ENCODE assay signal across 35 cellular contexts in the genomic region with DNA sequence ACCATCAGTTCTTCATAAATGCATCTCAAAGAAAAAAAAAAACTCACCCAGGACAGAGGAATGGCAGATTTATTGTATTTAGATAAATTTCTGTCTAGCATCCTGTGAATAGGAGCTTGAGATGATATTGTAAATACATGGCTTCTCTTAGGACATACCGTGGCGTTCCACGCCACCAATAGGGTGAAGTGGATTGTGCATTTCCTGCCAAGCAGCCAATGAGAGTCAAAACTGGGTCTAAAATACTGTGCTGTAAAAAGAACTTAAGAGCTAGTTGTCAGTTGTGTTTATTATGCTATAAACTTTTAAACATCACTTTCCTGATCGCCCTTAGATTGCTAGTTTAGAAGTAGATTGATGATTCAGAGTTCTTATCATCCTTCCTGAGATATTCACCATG. TPM values are rescaled to one million over a fixed set of nuclear protein-coding genes. Genes with fewer than 3 reads are reported as not detected.
"Had no signal": no experiment of that assay in that cellular context is flagged by ENCODE, and none has a peak within 500 bp of the region (broad histone marks: within the 10 kb centered on the region; RNA-seq: fewer than 3 reads in every experiment).

No MANE protein-coding gene starts in this region.

- DNase-seq: activated B cell treated with CpG ODN at 0.5 μM for 24 hours; activated CD4-positive, alpha-beta memory T cell treated with anti-CD3 and anti-CD28 coated beads for 36 hours; activated CD4-positive, alpha-beta T cell treated with anti-CD3 and anti-CD28 coated beads for 48 hours; activated CD8-positive, alpha-beta memory T cell treated with anti-CD3 and anti-CD28 coated beads, Interleukin-2, amount 10 ng/mL, durations not matched to agents 7 days and 5 days; activated CD8-positive, alpha-beta memory T cell treated with anti-CD3 and anti-CD28 coated beads, Interleukin-2, amount 50 U/mL, for 4 hours; activated CD8-positive, alpha-beta T cell treated with anti-CD3 and anti-CD28 coated beads, Interleukin-2, amount 10 ng/mL, durations not matched to agents 7 days and 5 days; activated gamma-delta T cell; activated naive CD4-positive, alpha-beta T cell; activated naive CD4-positive, alpha-beta T cell treated with anti-CD3 and anti-CD28 coated beads, Interleukin-2, amount 10 ng/mL, durations not matched to agents 7 days and 5 days; activated naive CD8-positive, alpha-beta T cell treated with anti-CD3 and anti-CD28 coated beads, Interleukin-2, amount 10 ng/mL, durations not matched to agents 7 days and 5 days; activated T-cell treated with anti-CD3 and anti-CD28 coated beads, Interleukin-2, amount 50 U/mL, for 24 hours; activated T-cell treated with anti-CD3 and anti-CD28 coated beads, Interleukin-2, amount 50 U/mL, for 72 hours; central memory CD4-positive, alpha-beta T cell; cerebellar nuclear complex; dorsolateral prefrontal cortex; effector memory CD4-positive, alpha-beta T cell; endodermal cell; foreskin keratinocyte; gastrocnemius medialis; glutamatergic neuron; heart left ventricle; T-helper 1 cell; T-helper 17 cell; T1000; WERI-Rb-1 had no signal

- H3K4me1 ChIP-seq: ascending aorta, breast epithelium, esophagus muscularis mucosa, foreskin keratinocyte, gastrocnemius medialis, heart left ventricle had no signal

- H3K4me3 Mint-ChIP-seq: activated B cell treated with CpG ODN at 0.5 μM for 24 hours; activated CD4-positive, alpha-beta memory T cell treated with anti-CD3 and anti-CD28 coated beads for 36 hours; activated CD8-positive, alpha-beta memory T cell treated with anti-CD3 and anti-CD28 coated beads, Interleukin-2, amount 10 ng/mL, durations not matched to agents 7 days and 5 days; activated CD8-positive, alpha-beta T cell treated with anti-CD3 and anti-CD28 coated beads, Interleukin-2, amount 10 ng/mL, durations not matched to agents 7 days and 5 days; activated naive CD4-positive, alpha-beta T cell treated with anti-CD3 and anti-CD28 coated beads, Interleukin-2, amount 10 ng/mL, durations not matched to agents 7 days and 5 days; activated naive CD8-positive, alpha-beta T cell treated with anti-CD3 and anti-CD28 coated beads, Interleukin-2, amount 10 ng/mL, durations not matched to agents 7 days and 5 days; activated T-cell treated with anti-CD3 and anti-CD28 coated beads, Interleukin-2, amount 50 U/mL, for 24 hours; activated T-cell treated with anti-CD3 and anti-CD28 coated beads, Interleukin-2, amount 50 U/mL, for 72 hours; brain; dendritic cell treated with granulocyte-macrophage colony-stimulating factor and Interleukin-4, amounts not matched to agents 40 ng/mL and 50 ng/mL, for 4 days; endodermal cell; T-helper 17 cell; T-helper 2 cell treated with Interferon-gamma antibody and Interleukin-4, amounts not matched to agents 5 μg/mL and 100 μg/mL, for 36 hours had no signal

- H3K4me3 ChIP-seq: ascending aorta, breast epithelium, cardiac muscle cell, coronary artery, dorsolateral prefrontal cortex, esophagus muscularis mucosa, gastrocnemius medialis, heart left ventricle had no signal

- H3K27ac Mint-ChIP-seq: activated B cell treated with CpG ODN at 0.5 μM for 24 hours; activated CD4-positive, alpha-beta memory T cell treated with anti-CD3 and anti-CD28 coated beads for 36 hours; activated CD8-positive, alpha-beta memory T cell treated with anti-CD3 and anti-CD28 coated beads, Interleukin-2, amount 10 ng/mL, durations not matched to agents 7 days and 5 days; activated CD8-positive, alpha-beta T cell treated with anti-CD3 and anti-CD28 coated beads, Interleukin-2, amount 10 ng/mL, durations not matched to agents 7 days and 5 days; activated naive CD4-positive, alpha-beta T cell treated with anti-CD3 and anti-CD28 coated beads, Interleukin-2, amount 10 ng/mL, durations not matched to agents 7 days and 5 days; activated naive CD4-positive, alpha-beta T cell treated with anti-CD3 and anti-CD28 coated beads, Interleukin-2, amount 50 U/mL, for 72 hours; activated naive CD8-positive, alpha-beta T cell treated with anti-CD3 and anti-CD28 coated beads, Interleukin-2, amount 10 ng/mL, durations not matched to agents 7 days and 5 days; activated T-cell treated with anti-CD3 and anti-CD28 coated beads, Interleukin-2, amount 50 U/mL, for 24 hours; activated T-cell treated with anti-CD3 and anti-CD28 coated beads, Interleukin-2, amount 50 U/mL, for 72 hours; brain; dendritic cell treated with granulocyte-macrophage colony-stimulating factor and Interleukin-4, amounts not matched to agents 40 ng/mL and 50 ng/mL, for 4 days; endodermal cell; T-helper 17 cell; T-helper 2 cell treated with Interferon-gamma antibody and Interleukin-4, amounts not matched to agents 5 μg/mL and 100 μg/mL, for 36 hours had no signal

- H3K27ac ChIP-seq: ascending aorta, breast epithelium, cardiac muscle cell, coronary artery, dorsolateral prefrontal cortex, esophagus muscularis mucosa, foreskin keratinocyte, gastrocnemius medialis, heart left ventricle, WERI-Rb-1 had no signal

- H3K27me3 Mint-ChIP-seq: brain; dendritic cell treated with granulocyte-macrophage colony-stimulating factor and Interleukin-4, amounts not matched to agents 40 ng/mL and 50 ng/mL, for 4 days had no signal

- H3K9me3 Mint-ChIP-seq: activated naive CD4-positive, alpha-beta T cell treated with anti-CD3 and anti-CD28 coated beads, Interleukin-2, amount 10 ng/mL, durations not matched to agents 7 days and 5 days; endodermal cell; T-helper 2 cell treated with Interferon-gamma antibody and Interleukin-4, amounts not matched to agents 5 μg/mL and 100 μg/mL, for 36 hours had no signal

- H3K36me3 Mint-ChIP-seq: activated CD8-positive, alpha-beta memory T cell treated with anti-CD3 and anti-CD28 coated beads, Interleukin-2, amount 10 ng/mL, durations not matched to agents 7 days and 5 days; activated naive CD4-positive, alpha-beta T cell treated with anti-CD3 and anti-CD28 coated beads, Interleukin-2, amount 10 ng/mL, durations not matched to agents 7 days and 5 days; activated naive CD8-positive, alpha-beta T cell treated with anti-CD3 and anti-CD28 coated beads, Interleukin-2, amount 10 ng/mL, durations not matched to agents 7 days and 5 days; brain had no signal

- H3K4me1 Mint-ChIP-seq: activated B cell treated with CpG ODN at 0.5 μM for 24 hours; activated CD8-positive, alpha-beta memory T cell treated with anti-CD3 and anti-CD28 coated beads, Interleukin-2, amount 10 ng/mL, durations not matched to agents 7 days and 5 days; activated naive CD4-positive, alpha-beta T cell treated with anti-CD3 and anti-CD28 coated beads, Interleukin-2, amount 10 ng/mL, durations not matched to agents 7 days and 5 days; activated naive CD8-positive, alpha-beta T cell treated with anti-CD3 and anti-CD28 coated beads, Interleukin-2, amount 10 ng/mL, durations not matched to agents 7 days and 5 days; brain; endodermal cell; T-helper 17 cell had no signal

- H3K27me3 ChIP-seq: ascending aorta, breast epithelium, cardiac muscle cell, foreskin keratinocyte, gastrocnemius medialis had no signal

- ATAC-seq: activated CD4-positive, CD25-positive, alpha-beta regulatory T cell treated with anti-CD3 and anti-CD28 coated beads, Interleukin-2, amount 50 U/mL, for 24 hours; activated CD8-positive, alpha-beta memory T cell treated with anti-CD3 and anti-CD28 coated beads, Interleukin-2, amount 10 ng/mL, durations not matched to agents 7 days and 5 days; activated CD8-positive, alpha-beta T cell treated with anti-CD3 and anti-CD28 coated beads, Interleukin-2, amount 10 ng/mL, durations not matched to agents 7 days and 5 days; activated naive CD4-positive, alpha-beta T cell treated with anti-CD3 and anti-CD28 coated beads, Interleukin-2, amount 50 U/mL, for 72 hours; activated T-cell treated with anti-CD3 and anti-CD28 coated beads, Interleukin-2, amount 50 U/mL, for 72 hours; foreskin keratinocyte; gastrocnemius medialis; heart left ventricle; T-helper 17 cell had no signal

- H3K36me3 ChIP-seq: ascending aorta, breast epithelium, cardiac muscle cell, esophagus muscularis mucosa, gastrocnemius medialis, heart left ventricle, WERI-Rb-1 had no signal

- H3K9me3 ChIP-seq: gastrocnemius medialis had no signal

RNA-seq across cellular contexts. Expression of a gene that starts 20.9 kb away (rescaled TPM):
- total RNA-seq: activated B cell treated with CpG ODN at 0.5 μM for 24 hours; activated CD8-positive, alpha-beta memory T cell treated with anti-CD3 and anti-CD28 coated beads, Interleukin-2, amount 10 ng/mL, durations not matched to agents 7 days and 5 days; activated CD8-positive, alpha-beta T cell treated with anti-CD3 and anti-CD28 coated beads, Interleukin-2, amount 10 ng/mL, durations not matched to agents 7 days and 5 days; activated naive CD8-positive, alpha-beta T cell treated with anti-CD3 and anti-CD28 coated beads, Interleukin-2, amount 10 ng/mL, durations not matched to agents 7 days and 5 days had no signal
- polyA plus RNA-seq: cardiac muscle cell had no signal
